In genomic region chr7:100802951-100803350, GRCh38 we compare ENCODE assay signal across 9 cellular contexts. TPM values are rescaled to one million over a fixed set of nuclear protein-coding genes. Genes with fewer than 3 reads are reported as not detected.
A peak's percentile ranks its signal among the peaks of the same experiment; 100 is the strongest.
DNase-seq lines count a peak whose midpoint lies in the region; ATAC-seq and TF ChIP-seq lines count a peak whose summit lies in the region.
"Had no signal": no experiment of that assay in that cellular context is flagged by ENCODE, and none has a peak within 500 bp of the region (broad histone marks: within the 10 kb centered on the region; RNA-seq: fewer than 3 reads in every experiment).

No MANE protein-coding gene starts in this region.

- DNase-seq in GM12865 (ENCODE audit: low read depth), result peak; percentile 5
- DNase-seq in fibroblast of lung (ENCODE audit: low read depth in 2 of 2), result no peak
- no peak for DNase-seq in sigmoid colon
- no peak for DNase-seq in NCI-H2196 (lab: John Stamatoyannopoulos, UW; ENCODE audit: unreplicated experiment)
- no peak for DNase-seq in CD4-positive, alpha-beta memory T cell
- DNase-seq in activated T-cell treated with anti-CD3 and anti-CD28 coated beads, Interleukin-2, amount 50 U/mL, for 72 hours, result no peak
- DNase-seq: activated CD8-positive, alpha-beta memory T cell treated with anti-CD3 and anti-CD28 coated beads, Interleukin-2, amount 50 U/mL, for 4 hours had no signal

- H2AFZ ChIP-seq in OCI-LY3 (ENCODE audit: low read depth, low read length) (peak overlapping the region; percentile 72), fibroblast of lung (ENCODE audit: low read length) (no peak overlapping the region)

- H3K4me1 Mint-ChIP-seq in CD4-positive, alpha-beta memory T cell, result peaks cover 0 to 8% (median 0%) of the 10 kb centered on the region in 4 donors
- peaks cover 7% of the 10 kb centered on the region for H3K4me1 Mint-ChIP-seq in activated T-cell treated with anti-CD3 and anti-CD28 coated beads, Interleukin-2, amount 50 U/mL, for 72 hours (ENCODE audit: low read depth)

- H4K20me1 ChIP-seq in OCI-LY3 (ENCODE audit: insufficient read depth, low read length) (no peaks in the 10 kb centered on the region), fibroblast of lung (ENCODE audit: control insufficient read depth, extremely low read depth, insufficient read depth, low read length) (no peaks in the 10 kb centered on the region)

- no peaks in the 10 kb centered on the region for H3K27me3 ChIP-seq in OCI-LY3 (ENCODE audit: low read depth, low read length)
- no peaks in the 10 kb centered on the region for H3K27me3 ChIP-seq in fibroblast of lung (ENCODE audit: control insufficient read depth, insufficient read depth, low read length)
- no peaks in the 10 kb centered on the region for H3K27me3 ChIP-seq in sigmoid colon
- no peaks in the 10 kb centered on the region for H3K27me3 ChIP-seq in CD4-positive, alpha-beta memory T cell (ENCODE audit: insufficient read depth, low read length)

- H3K4me3 ChIP-seq in GM12865 (ENCODE audit: low read depth, low read length) (peak overlapping the region; percentile 47), OCI-LY3 (ENCODE audit: low read length) (peak overlapping the region; percentile 83), fibroblast of lung (replicated peaks in 1 of 4; ENCODE audit: control extremely low read depth in 1 of 4, insufficient read depth in 1 of 4, low read depth in 3 of 4, low read length in 4 of 4) (peak overlapping the region in 1 of 4 experiments; percentile 3), sigmoid colon (peak overlapping the region in 1 of 4 donors; percentile 6)
- H3K4me3 ChIP-seq in CD4-positive, alpha-beta memory T cell (ENCODE audit: low read length in 2 of 2), result no peak overlapping the region

- peaks cover 6 to 7% of the 10 kb centered on the region in 2 donors for H3K27me3 Mint-ChIP-seq in CD4-positive, alpha-beta memory T cell
- peaks cover 14% of the 10 kb centered on the region for H3K27me3 Mint-ChIP-seq in activated T-cell treated with anti-CD3 and anti-CD28 coated beads, Interleukin-2, amount 50 U/mL, for 72 hours (ENCODE audit: low read depth)

- peak overlapping the region; percentile 85 for H3K27ac ChIP-seq in OCI-LY3 (ENCODE audit: low read length)
- peak overlapping the region; percentile 57 for H3K27ac ChIP-seq in fibroblast of lung (ENCODE audit: insufficient read depth, low read length)
- peak overlapping the region; percentile 72 to 84 (median 79) for H3K27ac ChIP-seq in sigmoid colon
- no peak overlapping the region for H3K27ac ChIP-seq in CD4-positive, alpha-beta memory T cell (ENCODE audit: low read depth, low read length)

- no peak for TF ChIP-seq EP300 in sigmoid colon (IDR thresholded peaks at IDR 0.05)

- TF ChIP-seq CTCF in GM12865 (IDR thresholded peaks at IDR 0.05; ENCODE audit: insufficient read depth, low read depth, low read length, missing control alignments) (no peak), OCI-LY3 (IDR thresholded peaks at IDR 0.05; ENCODE audit: low read depth, low read length) (no peak), fibroblast of lung (conservative IDR thresholded peaks at IDR 0.05 in 1 of 2, IDR thresholded peaks at IDR 0.05 in 1 of 2; ENCODE audit: low read depth in 1 of 2, low read length in 2 of 2) (no peak), sigmoid colon (IDR thresholded peaks at IDR 0.05) (no peak)

- no peaks in the 10 kb centered on the region for H3K36me3 ChIP-seq in OCI-LY3 (replicated peaks; ENCODE audit: low read depth, low read length)
- peaks cover 18% of the 10 kb centered on the region for H3K36me3 ChIP-seq in fibroblast of lung (ENCODE audit: control insufficient read depth, insufficient read depth, low read length)
- H3K36me3 ChIP-seq in sigmoid colon, result peaks cover 10 to 32% (median 18%) of the 10 kb centered on the region in 4 donors
- H3K36me3 ChIP-seq in CD4-positive, alpha-beta memory T cell (ENCODE audit: insufficient read depth, low read length), result no peaks in the 10 kb centered on the region

- H3K4me3 Mint-ChIP-seq in CD4-positive, alpha-beta memory T cell, result no peak overlapping the region
- no peak overlapping the region for H3K4me3 Mint-ChIP-seq in activated T-cell treated with anti-CD3 and anti-CD28 coated beads, Interleukin-2, amount 50 U/mL, for 72 hours

- CTCF ChIA-PET in CD4-positive, alpha-beta memory T cell (lab: Charles Lee; ENCODE audit: partially characterized antibody), result interaction anchor here (1.2 to 7.3 kb wide), 2 partner anchors 49 to 97 kb away, joined by 3 to 59 read pairs; partner anchors contain the start of genes POP7 and SLC12A9

- H3K79me2 ChIP-seq in OCI-LY3 (ENCODE audit: low read length), result no peaks in the 10 kb centered on the region
- no peaks in the 10 kb centered on the region for H3K79me2 ChIP-seq in fibroblast of lung (ENCODE audit: control insufficient read depth, insufficient read depth, low read length)

- TF ChIP-seq POLR2A in sigmoid colon (IDR thresholded peaks at IDR 0.05), result no peak

- intact Hi-C loops in sigmoid colon (cut with DNase I), result loop anchor here (2.0 to 5.0 kb wide), 2 partner anchors 24 to 279 kb away; partner anchors contain the start of gene EPHB4
- intact Hi-C loops in CD4-positive, alpha-beta memory T cell (cut with micrococcal nuclease), result no loop called here

- ATAC-seq in GM21367 (IDR thresholded peaks at IDR 0.05; ENCODE audit: unreplicated experiment), result no peak
- ATAC-seq in activated T-cell treated with anti-CD3 and anti-CD28 coated beads, Interleukin-2, amount 50 U/mL, for 72 hours (replicated peaks in 1 of 2), result no peak

- peaks cover 44% of the 10 kb centered on the region for H3K4me1 ChIP-seq in OCI-LY3 (ENCODE audit: low read length)
- peaks cover 20% of the 10 kb centered on the region for H3K4me1 ChIP-seq in fibroblast of lung (ENCODE audit: control insufficient read depth, extremely low read depth, insufficient read depth, low read length)
- peaks cover 0 to 39% (median 36%) of the 10 kb centered on the region in 4 donors for H3K4me1 ChIP-seq in sigmoid colon
- no peaks in the 10 kb centered on the region for H3K4me1 ChIP-seq in CD4-positive, alpha-beta memory T cell (ENCODE audit: insufficient read depth, low read length)

- H3K9ac ChIP-seq in OCI-LY3 (ENCODE audit: low read length), result peak overlapping the region; percentile 91
- no peak overlapping the region for H3K9ac ChIP-seq in fibroblast of lung (ENCODE audit: insufficient read depth, low read length)

- H3K9me3 Mint-ChIP-seq in CD4-positive, alpha-beta memory T cell, result no peaks in the 10 kb centered on the region
- no peaks in the 10 kb centered on the region for H3K9me3 Mint-ChIP-seq in activated T-cell treated with anti-CD3 and anti-CD28 coated beads, Interleukin-2, amount 50 U/mL, for 72 hours

- WGBS in sigmoid colon, 2 donors, result 11 to 58% methylated on average over 4 of the region's 4 CpGs

- no peak overlapping the region for H3K27ac Mint-ChIP-seq in CD4-positive, alpha-beta memory T cell
- no peak overlapping the region for H3K27ac Mint-ChIP-seq in activated T-cell treated with anti-CD3 and anti-CD28 coated beads, Interleukin-2, amount 50 U/mL, for 72 hours

- no peaks in the 10 kb centered on the region for H3K36me3 Mint-ChIP-seq in CD4-positive, alpha-beta memory T cell
- H3K36me3 Mint-ChIP-seq in activated T-cell treated with anti-CD3 and anti-CD28 coated beads, Interleukin-2, amount 50 U/mL, for 72 hours (ENCODE audit: insufficient read depth in 2 of 2), result no peaks in the 10 kb centered on the region

- no peaks in the 10 kb centered on the region for H3K9me3 ChIP-seq in OCI-LY3 (ENCODE audit: insufficient read depth, low read length)
- H3K9me3 ChIP-seq in fibroblast of lung (ENCODE audit: control insufficient read depth, insufficient read depth, low read depth, low read length), result no peaks in the 10 kb centered on the region
- no peaks in the 10 kb centered on the region for H3K9me3 ChIP-seq in sigmoid colon
- no peaks in the 10 kb centered on the region for H3K9me3 ChIP-seq in CD4-positive, alpha-beta memory T cell (ENCODE audit: control insufficient read depth in 1 of 2, low read length in 2 of 2)

- peak overlapping the region; percentile 98 for H3K4me2 ChIP-seq in OCI-LY3 (ENCODE audit: low read length)
- H3K4me2 ChIP-seq in fibroblast of lung (ENCODE audit: extremely low read depth, insufficient read depth, low read length), result peak overlapping the region; percentile 88

- POLR2A ChIA-PET in CD4-positive, alpha-beta memory T cell (lab: Charles Lee; ENCODE audit: partially characterized antibody), result no interaction called here

RNA-seq across cellular contexts. Expression of gene EPHB4, which starts 24.4 kb away (rescaled TPM):
- 75.8 and 98.8 TPM in 2 replicates for total RNA-seq in fibroblast of lung
- polyA plus RNA-seq in fibroblast of lung, result 28.5 and 36.0 TPM in 2 replicates
- polyA plus RNA-seq in fibroblast of lung (2012), result 31.5 and 38.5 TPM in 2 replicates
- 73.9 and 106 TPM in 2 replicates for polyA minus RNA-seq in fibroblast of lung (ENCODE audit: low replicate concordance)
- 10 to 100 TPM; 23.9 to 35.5 (median 29.3) TPM for total RNA-seq in sigmoid colon
- 10 to 100 TPM in 2 of 3 donors, 1 to 10 TPM in 1; 5.1 to 29.1 (median 10.2) TPM for polyA plus RNA-seq in sigmoid colon
- 1 to 10 TPM; 3.3 to 5.2 TPM for total RNA-seq in CD4-positive, alpha-beta memory T cell
- polyA plus RNA-seq in CD4-positive, alpha-beta memory T cell, result under 1 TPM in 1 of 2 donors, not detected in 1; 0.08 TPM
- total RNA-seq in activated T-cell treated with anti-CD3 and anti-CD28 coated beads, Interleukin-2, amount 50 U/mL, for 72 hours, result 1 to 10 TPM; 2.4 to 3.4 TPM

RNA-seq across cellular contexts. Expression of gene SLC12A9, which starts 49.6 kb away (rescaled TPM):
- 13.4 and 18.5 TPM in 2 replicates for total RNA-seq in fibroblast of lung
- 6.6 and 7.1 TPM in 2 replicates for polyA plus RNA-seq in fibroblast of lung
- 13.4 and 19.0 TPM in 2 replicates for polyA plus RNA-seq in fibroblast of lung (2012)
- 31.2 and 54.8 TPM in 2 replicates for polyA minus RNA-seq in fibroblast of lung (ENCODE audit: low replicate concordance)
- 10 to 100 TPM; 10.4 to 17.9 (median 14.8) TPM for total RNA-seq in sigmoid colon
- 10 to 100 TPM in 1 of 3 donors, 1 to 10 TPM in 2; 2.5 to 34.2 (median 4.2) TPM for polyA plus RNA-seq in sigmoid colon
- 10 to 100 TPM; 63.7 to 64.6 TPM for total RNA-seq in CD4-positive, alpha-beta memory T cell
- polyA plus RNA-seq in CD4-positive, alpha-beta memory T cell, result 1 to 10 TPM; 7.0 to 9.1 TPM
- 10 to 100 TPM; 17.6 to 20.1 TPM for total RNA-seq in activated T-cell treated with anti-CD3 and anti-CD28 coated beads, Interleukin-2, amount 50 U/mL, for 72 hours

Comparison
In these comparisons a context has a peak if more than half of its experiments do, and no peak if none do; other contexts are left out.
1. H3K4me3 ChIP-seq: peak in GM12865 (single experiment) and OCI-LY3 (single experiment); none in CD4-positive, alpha-beta memory T cell (0 of 2).
2. RNA of gene EPHB4, which starts 24.4 kb away (total RNA-seq): 75.8 to 98.8 TPM in fibroblast of lung and 23.9 to 35.5 TPM in sigmoid colon; 3.3 to 5.2 TPM in CD4-positive, alpha-beta memory T cell and 2.4 to 3.4 TPM in activated T-cell treated with anti-CD3 and anti-CD28 coated beads, Interleukin-2, amount 50 U/mL, for 72 hours; every median in the first group is over 4 times any median in the second.